Comparison of ENCODE assay signal across 16 cellular contexts in the genomic region with DNA sequence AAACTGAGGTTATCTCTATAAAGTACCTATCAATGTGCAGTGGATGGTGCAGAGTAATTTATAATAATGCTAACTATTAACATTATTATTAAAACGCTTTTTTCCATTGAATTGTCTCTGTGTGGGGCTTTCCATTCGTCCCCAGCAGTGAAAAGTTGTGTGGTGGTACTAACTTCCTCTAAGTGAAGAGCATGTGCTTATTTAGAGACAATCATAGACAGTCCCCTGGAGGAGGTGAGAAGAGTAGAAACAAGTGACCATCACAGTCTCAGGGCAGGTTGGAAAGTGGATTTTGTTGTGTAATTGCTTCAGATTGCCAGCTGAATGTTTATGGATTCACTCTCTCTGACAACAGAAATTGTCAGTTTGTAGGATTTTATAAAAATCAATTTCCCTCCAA. TPM values are rescaled to one million over a fixed set of nuclear protein-coding genes. Genes with fewer than 3 reads are reported as not detected.
"Had no signal": no experiment of that assay in that cellular context is flagged by ENCODE, and none has a peak within 500 bp of the region (broad histone marks: within the 10 kb centered on the region; RNA-seq: fewer than 3 reads in every experiment).

No MANE protein-coding gene starts in this region.

RNA-seq across cellular contexts. Expression of gene OR2A42, which starts 8.4 kb away (rescaled TPM):
- total RNA-seq: activated naive CD4-positive, alpha-beta T cell treated with anti-CD3 and anti-CD28 coated beads for 36 hours; activated naive CD4-positive, alpha-beta T cell treated with anti-CD3 and anti-CD28 coated beads, Interleukin-2, amount 50 U/mL, for 72 hours; activated naive CD8-positive, alpha-beta T cell treated with anti-CD3 and anti-CD28 coated beads for 36 hours; activated naive CD8-positive, alpha-beta T cell treated with anti-CD3 and anti-CD28 coated beads, Interleukin-2, amount 10 ng/mL, durations not matched to agents 7 days and 5 days; activated T-cell treated with anti-CD3 and anti-CD28 coated beads, Interleukin-2, amount 50 U/mL, for 4 hours; activated T-cell treated with anti-CD3 and anti-CD28 coated beads, Interleukin-2, amount 50 U/mL, for 72 hours; activated T-helper 1 cell treated with anti-CD3 and anti-CD28 coated beads, Interleukin-12 subunit alpha, Interleukin-12 subunit beta, Interleukin-2, Interleukin-4 antibody, amounts not matched to agents 30 ng/mL and 10 ng/mL and 1 ng/mL, durations not matched to agents 14 hours and 24 hours and 36 hours; activated T-helper 17 cell treated with anti-CD3 and anti-CD28 coated beads, Interleukin-2, amount 50 U/mL, for 72 hours; ascending aorta; astrocyte; body of pancreas; bronchial epithelial cell; cardiac muscle cell; cardiac septum had no signal
- polyA plus RNA-seq: cardiac muscle cell had no signal

RNA-seq across cellular contexts. Expression of gene OR2A7, which starts 33.6 kb away (rescaled TPM):
- total RNA-seq: cardiac septum had no signal
- polyA plus RNA-seq: cardiac muscle cell had no signal

RNA-seq across cellular contexts. Expression of gene CTAGE8, which starts 38.1 kb away (rescaled TPM):
- total RNA-seq: ascending aorta, cardiac muscle cell, cardiac septum, cerebellum had no signal
- polyA plus RNA-seq: aorta, cardiac muscle cell had no signal

RNA-seq across cellular contexts. Expression of gene CTAGE4, which starts 47.8 kb away (rescaled TPM):
- total RNA-seq: ascending aorta, cardiac muscle cell had no signal
- polyA plus RNA-seq: cardiac muscle cell had no signal
